28 cellular contexts compared by ENCODE assay signal in genomic region chr10:116566932-116567331, GRCh38. TPM values are rescaled to one million over a fixed set of nuclear protein-coding genes. Genes with fewer than 3 reads are reported as not detected.
DNase-seq lines count a peak whose midpoint lies in the region; ATAC-seq, FAIRE-seq and TF ChIP-seq lines count a peak whose summit lies in the region.
"Had no signal": no experiment of that assay in that cellular context is flagged by ENCODE, and none has a peak within 500 bp of the region (broad histone marks: within the 10 kb centered on the region; RNA-seq: fewer than 3 reads in every experiment).

No MANE protein-coding gene starts in this region.

- POLR2A ChIA-PET in activated CD8-positive, alpha-beta T cell treated with anti-CD3 and anti-CD28 coated beads for 36 hours (lab: Charles Lee), result no interaction called here
- POLR2A ChIA-PET in activated CD8-positive, alpha-beta T cell treated with anti-CD3 and anti-CD28 coated beads, Interleukin-2, amount 10 ng/mL, durations not matched to agents 7 days and 5 days (lab: Charles Lee), result no interaction called here
- POLR2A ChIA-PET in HepG2 (lab: Yijun Ruan, JAX) (no interaction called here), K562 (lab: Yijun Ruan, JAX) (no interaction called here)

- TF ChIP-seq RAD21 in HepG2 (CRISPR knock-in tag; IDR thresholded peaks at IDR 0.05), result no peak
- no peak for TF ChIP-seq RAD21 in K562 (CRISPR knock-in tag; conservative IDR thresholded peaks at IDR 0.05 in 1 of 2, IDR thresholded peaks at IDR 0.05 in 1 of 2)

- TF ChIP-seq CTCF in activated CD8-positive, alpha-beta T cell treated with anti-CD3 and anti-CD28 coated beads for 36 hours (IDR thresholded peaks at IDR 0.05), result peak; percentile 31
- TF ChIP-seq CTCF in HepG2 (CRISPR knock-in tag; IDR thresholded peaks at IDR 0.05), result no peak
- no peak for TF ChIP-seq CTCF in right lobe of liver (IDR thresholded peaks at IDR 0.05)
- no peak for TF ChIP-seq CTCF in K562 (IDR thresholded peaks at IDR 0.05 in 2 of 3, conservative IDR thresholded peaks at IDR 0.05 in 1 of 3; ENCODE audit: insufficient read depth in 2 of 3, low read depth in 1 of 3, low read length in 3 of 3)
- no peak for TF ChIP-seq CTCF in tibial artery (IDR thresholded peaks at IDR 0.05)

- H3K9ac ChIP-seq in HepG2 (ENCODE audit: insufficient read depth, low read depth, low read length) (no peak overlapping the region), K562 (ENCODE audit: insufficient read depth in 1 of 2, low read depth in 2 of 2, low read length in 2 of 2) (no peak overlapping the region)
- H3K9ac ChIP-seq: BLaER1 treated with 17β-estradiol and CSF1 and Interleukin-3, amounts not matched to agents 10 nM and 100 nM had no signal

- TF ChIP-seq EP300 in HepG2 (IDR thresholded peaks at IDR 0.05; ENCODE audit: low read depth in 2 of 2, low read length in 2 of 2) (no peak), HepG2 (CRISPR knock-in tag; IDR thresholded peaks at IDR 0.05; ENCODE audit: borderline replicate concordance) (no peak), K562 (IDR thresholded peaks at IDR 0.05; ENCODE audit: low read length) (no peak)

- no peaks in the 10 kb centered on the region for H3K9me1 ChIP-seq in K562 (ENCODE audit: control insufficient read depth, insufficient read depth, low read length)

- H3K27me3 ChIP-seq in HepG2 (ENCODE audit: control insufficient read depth in 1 of 2, insufficient read depth in 2 of 2, low read length in 2 of 2) (no peaks in the 10 kb centered on the region), right lobe of liver (peaks cover 0 to 7% of the 10 kb centered on the region in 2 donors), K562 (ENCODE audit: control insufficient read depth in 2 of 2, insufficient read depth in 2 of 2, low read length in 2 of 2) (no peaks in the 10 kb centered on the region), tibial artery (no peaks in the 10 kb centered on the region)
- H3K27me3 ChIP-seq: BLaER1 treated with 17β-estradiol and CSF1 and Interleukin-3, amounts not matched to agents 10 nM and 100 nM had no signal

- intact Hi-C loops in activated CD8-positive, alpha-beta T cell treated with anti-CD3 and anti-CD28 coated beads for 36 hours (cut with micrococcal nuclease), result no loop called here
- intact Hi-C loops in HepG2 (cut with micrococcal nuclease; ENCODE audit: unreplicated experiment) (no loop called here), right lobe of liver (cut with DNase I) (no loop called here), K562 (cut with micrococcal nuclease) (no loop called here), tibial artery (cut with DNase I; ENCODE audit: low total_unique reads) (no loop called here)

- H4K20me1 ChIP-seq in HepG2 (ENCODE audit: insufficient read depth, low read length), result no peaks in the 10 kb centered on the region
- no peaks in the 10 kb centered on the region for H4K20me1 ChIP-seq in K562 (replicated peaks; ENCODE audit: control insufficient read depth, insufficient read depth, low read length)
- H4K20me1 ChIP-seq: BLaER1 treated with 17β-estradiol and CSF1 and Interleukin-3, amounts not matched to agents 10 nM and 100 nM had no signal

- H3K4me1 ChIP-seq in HepG2 (ENCODE audit: insufficient read depth, low read length), result no peaks in the 10 kb centered on the region
- no peaks in the 10 kb centered on the region for H3K4me1 ChIP-seq in right lobe of liver
- no peaks in the 10 kb centered on the region for H3K4me1 ChIP-seq in K562 (replicated peaks in 1 of 2; ENCODE audit: control insufficient read depth in 2 of 2, insufficient read depth in 2 of 2, low read length in 2 of 2)
- no peaks in the 10 kb centered on the region for H3K4me1 ChIP-seq in tibial artery
- H3K4me1 ChIP-seq: A549; BLaER1 treated with 17β-estradiol and CSF1 and Interleukin-3, amounts not matched to agents 10 nM and 100 nM; Caco-2 had no signal

- H3K79me2 ChIP-seq in HepG2 (ENCODE audit: insufficient read depth, low read length), result no peaks in the 10 kb centered on the region
- H3K79me2 ChIP-seq in K562 (ENCODE audit: control insufficient read depth, insufficient read depth, low read length), result no peaks in the 10 kb centered on the region

- H3K4me3 ChIP-seq in HepG2 (replicated peaks in 1 of 3; ENCODE audit: insufficient read depth in 1 of 3, low read depth in 2 of 3, low read length in 3 of 3) (no peak overlapping the region), right lobe of liver (no peak overlapping the region), K562 (no peak overlapping the region), tibial artery (no peak overlapping the region)
- H3K4me3 ChIP-seq: A549; BLaER1 treated with 17β-estradiol and CSF1 and Interleukin-3, amounts not matched to agents 10 nM and 100 nM; GM12878 had no signal

- H3K36me3 Mint-ChIP-seq in activated CD8-positive, alpha-beta T cell treated with anti-CD3 and anti-CD28 coated beads for 36 hours (ENCODE audit: low read depth), result no peaks in the 10 kb centered on the region
- no peaks in the 10 kb centered on the region for H3K36me3 Mint-ChIP-seq in activated CD8-positive, alpha-beta T cell treated with anti-CD3 and anti-CD28 coated beads, Interleukin-2, amount 10 ng/mL, durations not matched to agents 7 days and 5 days (ENCODE audit: low read depth)
- H3K36me3 Mint-ChIP-seq: CD8-positive, alpha-beta T cell had no signal

- BruUV-seq in HepG2 (replicated peaks; lab: Mats Ljungman, UMichigan) (no TSS peak), K562 (replicated peaks; lab: Mats Ljungman, UMichigan) (no TSS peak)

- H2AFZ ChIP-seq in HepG2 (ENCODE audit: low read length) (no peak overlapping the region), K562 (ENCODE audit: low read depth, low read length) (no peak overlapping the region)

- H3K27ac Mint-ChIP-seq in activated CD8-positive, alpha-beta T cell treated with anti-CD3 and anti-CD28 coated beads for 36 hours, result no peak overlapping the region
- H3K27ac Mint-ChIP-seq in activated CD8-positive, alpha-beta T cell treated with anti-CD3 and anti-CD28 coated beads, Interleukin-2, amount 10 ng/mL, durations not matched to agents 7 days and 5 days, result no peak overlapping the region
- H3K27ac Mint-ChIP-seq: CD4-positive, alpha-beta T cell; CD8-positive, alpha-beta T cell had no signal

- H3K27me3 Mint-ChIP-seq in activated CD8-positive, alpha-beta T cell treated with anti-CD3 and anti-CD28 coated beads for 36 hours, result peaks cover 3% of the 10 kb centered on the region
- H3K27me3 Mint-ChIP-seq in activated CD8-positive, alpha-beta T cell treated with anti-CD3 and anti-CD28 coated beads, Interleukin-2, amount 10 ng/mL, durations not matched to agents 7 days and 5 days (ENCODE audit: low read depth), result no peaks in the 10 kb centered on the region

- H3K36me3 ChIP-seq in HepG2 (replicated peaks in 1 of 2; ENCODE audit: control insufficient read depth in 1 of 2, insufficient read depth in 2 of 2, low read length in 2 of 2) (no peaks in the 10 kb centered on the region), right lobe of liver (no peaks in the 10 kb centered on the region), K562 (ENCODE audit: control insufficient read depth, insufficient read depth, low read length) (no peaks in the 10 kb centered on the region), tibial artery (no peaks in the 10 kb centered on the region)
- H3K36me3 ChIP-seq: BLaER1 treated with 17β-estradiol and CSF1 and Interleukin-3, amounts not matched to agents 10 nM and 100 nM had no signal

- no peak for ATAC-seq in activated CD8-positive, alpha-beta T cell treated with anti-CD3 and anti-CD28 coated beads for 36 hours
- ATAC-seq in activated CD8-positive, alpha-beta T cell treated with anti-CD3 and anti-CD28 coated beads, Interleukin-2, amount 10 ng/mL, durations not matched to agents 7 days and 5 days, result no peak
- ATAC-seq in HepG2 (no peak), right lobe of liver (no peak), K562 (no peak)
- ATAC-seq: A549; CD8-positive, alpha-beta T cell; GM12878 had no signal

- no peaks in the 10 kb centered on the region for H3K9me3 Mint-ChIP-seq in activated CD8-positive, alpha-beta T cell treated with anti-CD3 and anti-CD28 coated beads for 36 hours
- no peaks in the 10 kb centered on the region for H3K9me3 Mint-ChIP-seq in activated CD8-positive, alpha-beta T cell treated with anti-CD3 and anti-CD28 coated beads, Interleukin-2, amount 10 ng/mL, durations not matched to agents 7 days and 5 days (ENCODE audit: insufficient read depth)
- H3K9me3 Mint-ChIP-seq: CD4-positive, alpha-beta T cell; CD8-positive, alpha-beta T cell had no signal

- no peaks in the 10 kb centered on the region for H3K9me3 ChIP-seq in HepG2 (ENCODE audit: low read length)
- no peaks in the 10 kb centered on the region for H3K9me3 ChIP-seq in right lobe of liver
- no peaks in the 10 kb centered on the region for H3K9me3 ChIP-seq in K562 (replicated peaks; ENCODE audit: control insufficient read depth, insufficient read depth, low read depth, low read length)
- H3K9me3 ChIP-seq in tibial artery, result no peaks in the 10 kb centered on the region
- H3K9me3 ChIP-seq: A549; BLaER1 treated with 17β-estradiol and CSF1 and Interleukin-3, amounts not matched to agents 10 nM and 100 nM; Caco-2 had no signal

- H3K4me3 Mint-ChIP-seq in activated CD8-positive, alpha-beta T cell treated with anti-CD3 and anti-CD28 coated beads for 36 hours, result no peak overlapping the region
- H3K4me3 Mint-ChIP-seq in activated CD8-positive, alpha-beta T cell treated with anti-CD3 and anti-CD28 coated beads, Interleukin-2, amount 10 ng/mL, durations not matched to agents 7 days and 5 days, result no peak overlapping the region
- H3K4me3 Mint-ChIP-seq: CD4-positive, alpha-beta T cell; CD8-positive, alpha-beta T cell had no signal

- no peak for TF ChIP-seq POLR2A in HepG2 (IDR thresholded peaks at IDR 0.05; ENCODE audit: insufficient read depth in 1 of 2, low read depth in 2 of 2, low read length in 2 of 2)
- TF ChIP-seq POLR2A in right lobe of liver (IDR thresholded peaks at IDR 0.05), result no peak
- TF ChIP-seq POLR2A in K562 (conservative IDR thresholded peaks at IDR 0.05), result no peak

- in situ Hi-C loops in HepG2 (cut with HindIII; ENCODE audit: extremely low pct_ligation_motif_present, low pct_unique_long_range_greater_than_20kb), result no loop called here
- in situ Hi-C loops in K562 (cut with MboI), result no loop called here

- H3K27ac ChIP-seq in HepG2 (ENCODE audit: extremely low read length, insufficient read depth, low read length) (no peak overlapping the region), right lobe of liver (no peak overlapping the region), K562 (ENCODE audit: extremely low read depth, low read depth, low read length) (no peak overlapping the region), tibial artery (no peak overlapping the region)
- H3K27ac ChIP-seq: 22Rv1; A549; BLaER1 treated with 17β-estradiol and CSF1 and Interleukin-3, amounts not matched to agents 10 nM and 100 nM; C4-2B had no signal

- CTCF ChIA-PET in activated CD8-positive, alpha-beta T cell treated with anti-CD3 and anti-CD28 coated beads for 36 hours (lab: Charles Lee), result no interaction called here
- CTCF ChIA-PET in activated CD8-positive, alpha-beta T cell treated with anti-CD3 and anti-CD28 coated beads, Interleukin-2, amount 10 ng/mL, durations not matched to agents 7 days and 5 days (lab: Charles Lee), result no interaction called here
- CTCF ChIA-PET in HepG2 (lab: Yijun Ruan, JAX; ENCODE audit: low intra/inter-chr PET ratio, low total read pairs), result no interaction called here
- CTCF ChIA-PET in K562 (lab: Yijun Ruan, JAX; ENCODE audit: low intra/inter-chr PET ratio), result no interaction called here

- no peak for FAIRE-seq in HepG2 (lab: Jason Lieb, UNC)
- FAIRE-seq in K562 (lab: Jason Lieb, UNC), result no peak
- FAIRE-seq: A549, D721Med, GM12878, GM12892, GM18507 had no signal

- H3K4me1 Mint-ChIP-seq in activated CD8-positive, alpha-beta T cell treated with anti-CD3 and anti-CD28 coated beads for 36 hours (ENCODE audit: low read depth), result no peaks in the 10 kb centered on the region
- no peaks in the 10 kb centered on the region for H3K4me1 Mint-ChIP-seq in activated CD8-positive, alpha-beta T cell treated with anti-CD3 and anti-CD28 coated beads, Interleukin-2, amount 10 ng/mL, durations not matched to agents 7 days and 5 days (ENCODE audit: low read depth)

- H3K4me2 ChIP-seq in HepG2 (ENCODE audit: low read depth, low read length) (no peak overlapping the region), K562 (ENCODE audit: insufficient read depth, low read length) (no peak overlapping the region)
- H3K4me2 ChIP-seq: A549; BLaER1 treated with 17β-estradiol and CSF1 and Interleukin-3, amounts not matched to agents 10 nM and 100 nM had no signal

- no peak for DNase-seq in activated CD8-positive, alpha-beta T cell treated with anti-CD3 and anti-CD28 coated beads for 36 hours
- DNase-seq in activated CD8-positive, alpha-beta T cell treated with anti-CD3 and anti-CD28 coated beads, Interleukin-2, amount 10 ng/mL, durations not matched to agents 7 days and 5 days, result no peak
- DNase-seq in HepG2 (ENCODE audit: low spot score), result no peak
- no peak for DNase-seq in right lobe of liver
- no peak for DNase-seq in K562 (ENCODE audit: extremely low read depth in 1 of 4, low spot score in 3 of 4)
- DNase-seq in tibial artery, result no peak
- DNase-seq in AG08395 (ENCODE audit: low spot score), result no peak
- DNase-seq: Caco-2; Calu3; CD4-positive, alpha-beta T cell; CD8-positive, alpha-beta T cell; DMS53; DMS79; DND-41; EL; GDM1 had no signal

RNA-seq across cellular contexts. Expression of gene PNLIP, which starts 21.2 kb away (rescaled TPM):
- total RNA-seq in activated CD8-positive, alpha-beta T cell treated with anti-CD3 and anti-CD28 coated beads for 36 hours, result not detected
- total RNA-seq in activated CD8-positive, alpha-beta T cell treated with anti-CD3 and anti-CD28 coated beads, Interleukin-2, amount 10 ng/mL, durations not matched to agents 7 days and 5 days, result not detected
- total RNA-seq in HepG2 (2016; rRNA removed; fragmentation: Illumina TruSeq; extraction: Trizol), result not detected in 2 replicates
- total RNA-seq in HepG2 (2016; cell fraction: cytosol; rRNA removed; fragmentation: Illumina TruSeq; extraction: Trizol; ENCODE audit: low read depth), result not detected in 2 replicates
- not detected in 2 replicates for total RNA-seq in HepG2 (2016; cell fraction: insoluble cytoplasmic fraction; rRNA removed; fragmentation: Illumina TruSeq; extraction: Trizol)
- total RNA-seq in HepG2 (2016; cell fraction: membrane; rRNA removed; fragmentation: Illumina TruSeq; extraction: Trizol), result not detected in 2 replicates
- not detected in 2 replicates for total RNA-seq in HepG2 (2016; cell fraction: nucleus; rRNA removed; fragmentation: Illumina TruSeq; extraction: Trizol)
- not detected in 2 replicates for polyA plus RNA-seq in HepG2 (2011; rRNA removed)
- polyA plus RNA-seq in HepG2 (2011; cell fraction: cytosol; rRNA removed), result not detected in 2 replicates
- not detected in 2 replicates for polyA plus RNA-seq in HepG2 (2011; cell fraction: nucleus; rRNA removed)
- polyA plus RNA-seq in HepG2 (2012), result not detected in 2 replicates
- polyA plus RNA-seq in HepG2 (2016; cell fraction: cytosol; fragmentation: Illumina TruSeq; extraction: Trizol; ENCODE audit: low read depth), result not detected in 2 replicates
- polyA plus RNA-seq in HepG2 (2016; cell fraction: insoluble cytoplasmic fraction; fragmentation: Illumina TruSeq; extraction: Trizol; ENCODE audit: low read depth), result not detected in 2 replicates
- not detected in 2 replicates for polyA plus RNA-seq in HepG2 (2016; cell fraction: membrane; fragmentation: Illumina TruSeq; extraction: Trizol; ENCODE audit: low read depth)
- not detected in 2 replicates for polyA plus RNA-seq in HepG2 (2016; cell fraction: nucleus; fragmentation: Illumina TruSeq; extraction: Trizol; ENCODE audit: insufficient read depth, low read depth)
- not detected in 2 replicates for polyA minus RNA-seq in HepG2 (2011; rRNA and poly(A)+ RNA removed; ENCODE audit: low replicate concordance)
- not detected in 2 replicates for polyA minus RNA-seq in HepG2 (2011; cell fraction: cytosol; rRNA and poly(A)+ RNA removed)
- polyA minus RNA-seq in HepG2 (2011; cell fraction: nucleus; rRNA and poly(A)+ RNA removed), result not detected in 2 replicates
- total RNA-seq in right lobe of liver, result not detected
- not detected in 2 replicates for total RNA-seq in K562 (2011; cell fraction: chromatin; rRNA removed; ENCODE audit: low replicate concordance)
- not detected in 2 replicates for total RNA-seq in K562 (2011; cell fraction: nucleolus; rRNA removed)
- total RNA-seq in K562 (2011; cell fraction: nucleoplasm; rRNA removed), result not detected in 2 replicates
- not detected in 2 replicates for total RNA-seq in K562 (2014; rRNA removed)
- not detected in 2 replicates for total RNA-seq in K562 (2014; rRNA removed; fragmentation: Illumina TruSeq; extraction: Trizol)
- not detected in 2 replicates for total RNA-seq in K562 (2015; rRNA removed; fragmentation: Illumina TruSeq; extraction: Trizol)
- 0.69 and 1.1 TPM in 2 replicates for total RNA-seq in K562 (2021)
- polyA plus RNA-seq in K562 (2011; rRNA removed), result not detected in 2 replicates
- not detected in 2 replicates for polyA plus RNA-seq in K562 (2011; cell fraction: cytosol; rRNA removed)
- polyA plus RNA-seq in K562 (2011; cell fraction: nucleus; rRNA removed), result not detected in 2 replicates
- polyA plus RNA-seq in K562 (2012), result not detected in 2 replicates
- not detected in 2 replicates for polyA plus RNA-seq in K562 (2014; fragmentation: Illumina TruSeq; extraction: Trizol)
- polyA plus RNA-seq in K562 (2014; fragmentation: Nextera tagmentation; extraction: Ambion mirVana), result not detected
- not detected in 2 replicates for polyA plus RNA-seq in K562 (2014; rRNA removed)
- polyA minus RNA-seq in K562 (2011; rRNA and poly(A)+ RNA removed), result not detected in 2 replicates
- polyA minus RNA-seq in K562 (2011; cell fraction: cytosol; rRNA and poly(A)+ RNA removed), result not detected in 2 replicates
- not detected in 2 replicates for polyA minus RNA-seq in K562 (2011; cell fraction: nucleus; rRNA and poly(A)+ RNA removed)
- total RNA-seq: A172; Caco-2; Calu3; CD4-positive, alpha-beta T cell; CD8-positive, alpha-beta T cell; Daoy; G401 had no signal
- polyA plus RNA-seq: A549, BJ, GM12878 had no signal

RNA-seq across cellular contexts. Expression of gene PNLIPRP1, which starts 23.8 kb away (rescaled TPM):
- total RNA-seq in activated CD8-positive, alpha-beta T cell treated with anti-CD3 and anti-CD28 coated beads for 36 hours, result not detected
- not detected for total RNA-seq in activated CD8-positive, alpha-beta T cell treated with anti-CD3 and anti-CD28 coated beads, Interleukin-2, amount 10 ng/mL, durations not matched to agents 7 days and 5 days
- total RNA-seq in HepG2 (2016; rRNA removed; fragmentation: Illumina TruSeq; extraction: Trizol), result not detected in 2 replicates
- not detected in 2 replicates for total RNA-seq in HepG2 (2016; cell fraction: cytosol; rRNA removed; fragmentation: Illumina TruSeq; extraction: Trizol; ENCODE audit: low read depth)
- total RNA-seq in HepG2 (2016; cell fraction: insoluble cytoplasmic fraction; rRNA removed; fragmentation: Illumina TruSeq; extraction: Trizol), result not detected in 2 replicates
- not detected in 2 replicates for total RNA-seq in HepG2 (2016; cell fraction: membrane; rRNA removed; fragmentation: Illumina TruSeq; extraction: Trizol)
- total RNA-seq in HepG2 (2016; cell fraction: nucleus; rRNA removed; fragmentation: Illumina TruSeq; extraction: Trizol), result not detected in 2 replicates
- not detected in 2 replicates for polyA plus RNA-seq in HepG2 (2011; rRNA removed)
- polyA plus RNA-seq in HepG2 (2011; cell fraction: cytosol; rRNA removed), result not detected in 2 replicates
- not detected in 2 replicates for polyA plus RNA-seq in HepG2 (2011; cell fraction: nucleus; rRNA removed)
- polyA plus RNA-seq in HepG2 (2012), result not detected in 2 replicates
- polyA plus RNA-seq in HepG2 (2016; cell fraction: cytosol; fragmentation: Illumina TruSeq; extraction: Trizol; ENCODE audit: low read depth), result not detected in 2 replicates
- not detected in 2 replicates for polyA plus RNA-seq in HepG2 (2016; cell fraction: insoluble cytoplasmic fraction; fragmentation: Illumina TruSeq; extraction: Trizol; ENCODE audit: low read depth)
- not detected in 2 replicates for polyA plus RNA-seq in HepG2 (2016; cell fraction: membrane; fragmentation: Illumina TruSeq; extraction: Trizol; ENCODE audit: low read depth)
- not detected in 2 replicates for polyA plus RNA-seq in HepG2 (2016; cell fraction: nucleus; fragmentation: Illumina TruSeq; extraction: Trizol; ENCODE audit: insufficient read depth, low read depth)
- polyA minus RNA-seq in HepG2 (2011; rRNA and poly(A)+ RNA removed; ENCODE audit: low replicate concordance), result not detected in 2 replicates
- polyA minus RNA-seq in HepG2 (2011; cell fraction: cytosol; rRNA and poly(A)+ RNA removed), result not detected in 2 replicates
- not detected in 2 replicates for polyA minus RNA-seq in HepG2 (2011; cell fraction: nucleus; rRNA and poly(A)+ RNA removed)
- not detected for total RNA-seq in right lobe of liver
- total RNA-seq in K562 (2011; cell fraction: chromatin; rRNA removed; ENCODE audit: low replicate concordance), result not detected in 2 replicates
- not detected in 2 replicates for total RNA-seq in K562 (2011; cell fraction: nucleolus; rRNA removed)
- not detected in 2 replicates for total RNA-seq in K562 (2011; cell fraction: nucleoplasm; rRNA removed)
- not detected in 2 replicates for total RNA-seq in K562 (2014; rRNA removed)
- not detected in 2 replicates for total RNA-seq in K562 (2014; rRNA removed; fragmentation: Illumina TruSeq; extraction: Trizol)
- not detected in 2 replicates for total RNA-seq in K562 (2015; rRNA removed; fragmentation: Illumina TruSeq; extraction: Trizol)
- 0.60 and 1.1 TPM in 2 replicates for total RNA-seq in K562 (2021)
- polyA plus RNA-seq in K562 (2011; rRNA removed), result not detected in 2 replicates
- not detected in 2 replicates for polyA plus RNA-seq in K562 (2011; cell fraction: cytosol; rRNA removed)
- not detected in 2 replicates for polyA plus RNA-seq in K562 (2011; cell fraction: nucleus; rRNA removed)
- polyA plus RNA-seq in K562 (2012), result not detected in 2 replicates
- polyA plus RNA-seq in K562 (2014; fragmentation: Illumina TruSeq; extraction: Trizol), result not detected in 2 replicates
- not detected for polyA plus RNA-seq in K562 (2014; fragmentation: Nextera tagmentation; extraction: Ambion mirVana)
- not detected in 2 replicates for polyA plus RNA-seq in K562 (2014; rRNA removed)
- not detected in 2 replicates for polyA minus RNA-seq in K562 (2011; rRNA and poly(A)+ RNA removed)
- not detected in 2 replicates for polyA minus RNA-seq in K562 (2011; cell fraction: cytosol; rRNA and poly(A)+ RNA removed)
- polyA minus RNA-seq in K562 (2011; cell fraction: nucleus; rRNA and poly(A)+ RNA removed), result not detected in 2 replicates
- total RNA-seq: A172; Caco-2; Calu3; CD4-positive, alpha-beta T cell; CD8-positive, alpha-beta T cell; Daoy; G401 had no signal
- polyA plus RNA-seq: A549, BJ, GM12878 had no signal

RNA-seq across cellular contexts. Expression of gene PNLIPRP2, which starts 53.8 kb away (rescaled TPM):
- total RNA-seq in activated CD8-positive, alpha-beta T cell treated with anti-CD3 and anti-CD28 coated beads for 36 hours, result not detected
- total RNA-seq in activated CD8-positive, alpha-beta T cell treated with anti-CD3 and anti-CD28 coated beads, Interleukin-2, amount 10 ng/mL, durations not matched to agents 7 days and 5 days, result not detected
- total RNA-seq in HepG2 (2016; rRNA removed; fragmentation: Illumina TruSeq; extraction: Trizol), result 0.95 and 0.97 TPM in 2 replicates
- total RNA-seq in HepG2 (2016; cell fraction: cytosol; rRNA removed; fragmentation: Illumina TruSeq; extraction: Trizol; ENCODE audit: low read depth), result 0.35 and 0.71 TPM in 2 replicates
- 0.59 and 1.6 TPM in 2 replicates for total RNA-seq in HepG2 (2016; cell fraction: insoluble cytoplasmic fraction; rRNA removed; fragmentation: Illumina TruSeq; extraction: Trizol)
- total RNA-seq in HepG2 (2016; cell fraction: membrane; rRNA removed; fragmentation: Illumina TruSeq; extraction: Trizol), result 0.52 and 0.77 TPM in 2 replicates
- total RNA-seq in HepG2 (2016; cell fraction: nucleus; rRNA removed; fragmentation: Illumina TruSeq; extraction: Trizol), result 1.3 TPM in 2 replicates
- polyA plus RNA-seq in HepG2 (2011; rRNA removed), result 0.21 and 0.56 TPM in 2 replicates
- 0.26 and 0.30 TPM in 2 replicates for polyA plus RNA-seq in HepG2 (2011; cell fraction: cytosol; rRNA removed)
- 0.18 and 0.59 TPM in 2 replicates for polyA plus RNA-seq in HepG2 (2011; cell fraction: nucleus; rRNA removed)
- 0.48 and 0.52 TPM in 2 replicates for polyA plus RNA-seq in HepG2 (2012)
- 0.20 and 0.25 TPM in 2 replicates for polyA plus RNA-seq in HepG2 (2016; cell fraction: cytosol; fragmentation: Illumina TruSeq; extraction: Trizol; ENCODE audit: low read depth)
- polyA plus RNA-seq in HepG2 (2016; cell fraction: insoluble cytoplasmic fraction; fragmentation: Illumina TruSeq; extraction: Trizol; ENCODE audit: low read depth), result 0.44 and 0.72 TPM in 2 replicates
- polyA plus RNA-seq in HepG2 (2016; cell fraction: membrane; fragmentation: Illumina TruSeq; extraction: Trizol; ENCODE audit: low read depth), result 0.37 and 0.50 TPM in 2 replicates
- 1.3 and 2.4 TPM in 2 replicates for polyA plus RNA-seq in HepG2 (2016; cell fraction: nucleus; fragmentation: Illumina TruSeq; extraction: Trizol; ENCODE audit: insufficient read depth, low read depth)
- 0.40 TPM in 1 of 2 replicates, not detected in the other for polyA minus RNA-seq in HepG2 (2011; rRNA and poly(A)+ RNA removed; ENCODE audit: low replicate concordance)
- not detected in 2 replicates for polyA minus RNA-seq in HepG2 (2011; cell fraction: cytosol; rRNA and poly(A)+ RNA removed)
- polyA minus RNA-seq in HepG2 (2011; cell fraction: nucleus; rRNA and poly(A)+ RNA removed), result 0.37 TPM in 1 of 2 replicates, not detected in the other
- not detected for total RNA-seq in right lobe of liver
- total RNA-seq in K562 (2011; cell fraction: chromatin; rRNA removed; ENCODE audit: low replicate concordance), result not detected in 2 replicates
- not detected in 2 replicates for total RNA-seq in K562 (2011; cell fraction: nucleolus; rRNA removed)
- total RNA-seq in K562 (2011; cell fraction: nucleoplasm; rRNA removed), result not detected in 2 replicates
- not detected in 2 replicates for total RNA-seq in K562 (2014; rRNA removed)
- not detected in 2 replicates for total RNA-seq in K562 (2014; rRNA removed; fragmentation: Illumina TruSeq; extraction: Trizol)
- total RNA-seq in K562 (2015; rRNA removed; fragmentation: Illumina TruSeq; extraction: Trizol), result not detected in 2 replicates
- 0.38 and 0.40 TPM in 2 replicates for total RNA-seq in K562 (2021)
- polyA plus RNA-seq in K562 (2011; rRNA removed), result not detected in 2 replicates
- polyA plus RNA-seq in K562 (2011; cell fraction: cytosol; rRNA removed), result not detected in 2 replicates
- polyA plus RNA-seq in K562 (2011; cell fraction: nucleus; rRNA removed), result not detected in 2 replicates
- not detected in 2 replicates for polyA plus RNA-seq in K562 (2012)
- not detected in 2 replicates for polyA plus RNA-seq in K562 (2014; fragmentation: Illumina TruSeq; extraction: Trizol)
- polyA plus RNA-seq in K562 (2014; fragmentation: Nextera tagmentation; extraction: Ambion mirVana), result not detected
- polyA plus RNA-seq in K562 (2014; rRNA removed), result not detected in 2 replicates
- not detected in 2 replicates for polyA minus RNA-seq in K562 (2011; rRNA and poly(A)+ RNA removed)
- not detected in 2 replicates for polyA minus RNA-seq in K562 (2011; cell fraction: cytosol; rRNA and poly(A)+ RNA removed)
- not detected in 2 replicates for polyA minus RNA-seq in K562 (2011; cell fraction: nucleus; rRNA and poly(A)+ RNA removed)
- total RNA-seq: A172; Calu3; CD4-positive, alpha-beta T cell; CD8-positive, alpha-beta T cell; Daoy; G401 had no signal
- polyA plus RNA-seq: BJ, GM12878 had no signal
